In the genomic region with DNA sequence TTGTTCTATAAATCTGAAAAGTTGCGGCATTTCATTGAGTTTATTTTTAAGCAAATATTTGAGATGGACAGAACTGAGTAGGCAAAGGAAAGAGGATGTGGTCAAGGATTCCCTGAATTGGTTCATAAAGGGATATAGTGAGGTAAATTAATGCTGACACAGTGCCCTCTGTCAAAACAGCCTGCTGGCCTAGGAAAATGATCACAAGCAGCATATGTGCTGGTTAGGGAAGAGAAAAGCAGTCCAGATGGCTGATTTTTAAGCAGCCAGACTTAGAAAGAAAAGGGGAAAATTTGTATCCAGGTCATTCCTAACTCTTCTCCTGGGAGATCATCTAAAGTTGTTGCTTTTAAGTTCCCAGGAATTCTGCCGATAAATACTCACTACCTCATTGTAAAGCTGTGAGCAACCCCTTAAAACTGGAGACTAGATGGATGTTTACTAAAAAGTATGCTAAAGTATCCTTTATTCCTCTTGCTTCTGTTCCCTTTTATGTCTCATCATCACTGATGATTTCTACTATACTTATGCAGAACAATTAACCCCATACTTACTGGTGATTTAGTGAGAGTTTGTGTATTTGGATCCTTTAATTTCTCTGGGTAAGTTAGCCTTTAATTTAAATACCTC, we compare ENCODE assay signal across 12 cellular contexts. TPM values are rescaled to one million over a fixed set of nuclear protein-coding genes. Genes with fewer than 3 reads are reported as not detected.
DNase-seq lines count a peak whose midpoint lies in the region; ATAC-seq and TF ChIP-seq lines count a peak whose summit lies in the region.
"Had no signal": no experiment of that assay in that cellular context is flagged by ENCODE, and none has a peak within 500 bp of the region (broad histone marks: within the 10 kb centered on the region; RNA-seq: fewer than 3 reads in every experiment).

No MANE protein-coding gene starts in this region.

- CTCF ChIA-PET in PC-9 (lab: Charles Lee) = no interaction called here

- no peaks in the 10 kb centered on the region for H3K79me2 ChIP-seq in GM23248 (ENCODE audit: insufficient read depth)
- H3K79me2 ChIP-seq in PC-9 (ENCODE audit: low read depth) = no peaks in the 10 kb centered on the region

- POLR2A ChIA-PET in PC-9 (lab: Charles Lee; ENCODE audit: unreplicated experiment) = interaction anchor here (0.6 kb wide), 1 partner anchor 1129 kb away, joined by 8 read pairs; no protein-coding TSS in a partner anchor

- DNase-seq in GM23248 = peak; percentile 22
- no peak for DNase-seq in PC-9
- DNase-seq in fibroblast of gingiva (ENCODE audit: low read depth) = peak; percentile 67
- DNase-seq in pons (ENCODE audit: low spot score) = peak; percentile 82
- DNase-seq in stimulated activated CD8-positive, alpha-beta memory T cell treated with anti-CD3 and anti-CD28 coated beads, Interleukin-4, amount 100 ng/mL, for 48 hours = no peak
- DNase-seq in ACHN = no peak
- DNase-seq: activated B cell treated with CpG ODN at 0.5 μM for 24 hours; activated T-cell treated with anti-CD3 and anti-CD28 coated beads, Interleukin-2, amount 50 U/mL, for 1 hour had no signal

- H3K4me2 ChIP-seq in GM23248 (ENCODE audit: unreplicated experiment) (peak overlapping the region; percentile 35), PC-9 (no peak overlapping the region)

- WGBS in GM23248 (ENCODE audit: low coverage in 1 of 2, low lambda C conversion rate in 2 of 2, missing lambda C conversion rate in 2 of 2), 2 experiments = 64 to 71% methylated on average over 2 of the region's 2 CpGs

- no peaks in the 10 kb centered on the region for H3K27me3 ChIP-seq in GM23248 (replicated peaks; ENCODE audit: insufficient read depth)
- no peaks in the 10 kb centered on the region for H3K27me3 ChIP-seq in PC-9 (ENCODE audit: insufficient read depth, low read depth)

- H3K4me3 ChIP-seq in GM23248 = no peak overlapping the region
- no peak overlapping the region for H3K4me3 ChIP-seq in PC-9
- H3K4me3 ChIP-seq: skin epidermis had no signal

- in situ Hi-C loops in GM23248 (cut with MboI) = no loop called here
- in situ Hi-C loops in ACHN (cut with HindIII; ENCODE audit: low pct_ligation_motif_present, low pct_unique_long_range_greater_than_20kb, low sequenced_read_pairs) = no loop called here

- TF ChIP-seq CTCF in PC-9 (conservative IDR thresholded peaks at IDR 0.05) = no peak

- H3F3A ChIP-seq in GM23248 (ENCODE audit: insufficient read depth) (no peaks in the 10 kb centered on the region), PC-9 (ENCODE audit: insufficient read depth, low read depth) (no peaks in the 10 kb centered on the region)

- peak overlapping the region; percentile 34; the same call in 1 of the 2 replicates for H3K9ac ChIP-seq in GM23248

- H3K4me1 ChIP-seq in GM23248 (ENCODE audit: insufficient read depth) (peaks cover 15% of the 10 kb centered on the region), PC-9 (replicated peaks; ENCODE audit: insufficient read depth) (no peaks in the 10 kb centered on the region)

- H3K9me2 ChIP-seq in GM23248 (ENCODE audit: insufficient read depth) (no peaks in the 10 kb centered on the region), PC-9 (ENCODE audit: insufficient read depth) (no peaks in the 10 kb centered on the region)

- ATAC-seq in HG02571 (IDR thresholded peaks at IDR 0.05; ENCODE audit: unreplicated experiment) (no peak), GM19452 (IDR thresholded peaks at IDR 0.05; ENCODE audit: unreplicated experiment) (no peak)

- H3K36me3 ChIP-seq in GM23248 (ENCODE audit: low read depth) = no peaks in the 10 kb centered on the region
- no peaks in the 10 kb centered on the region for H3K36me3 ChIP-seq in PC-9 (ENCODE audit: low read depth)

- H3K27ac ChIP-seq in GM23248 = peak overlapping the region; percentile 25
- no peak overlapping the region for H3K27ac ChIP-seq in PC-9
- H3K27ac ChIP-seq: C4-2B had no signal

- H3K9me3 ChIP-seq in GM23248 (ENCODE audit: low read depth) (no peaks in the 10 kb centered on the region), PC-9 (ENCODE audit: insufficient read depth, low read depth) (no peaks in the 10 kb centered on the region)

- peak overlapping the region; percentile 34 for H2AFZ ChIP-seq in GM23248
- H2AFZ ChIP-seq in PC-9 = 0 out of 2 replicates have a peak overlapping the region, but pooled peaks have one; percentile 1

- H4K20me1 ChIP-seq in GM23248 (ENCODE audit: insufficient read depth) = no peaks in the 10 kb centered on the region
- H4K20me1 ChIP-seq in PC-9 (ENCODE audit: insufficient read depth) = no peaks in the 10 kb centered on the region

- BruUV-seq in PC-9 (replicated peaks; lab: Mats Ljungman, UMichigan) = no TSS peak

- intact Hi-C loops in PC-9 (cut with micrococcal nuclease; ENCODE audit: unreplicated experiment) = no loop called here

RNA-seq across cellular contexts. Expression of a gene that starts 46.4 kb away (rescaled TPM):
- total RNA-seq in GM23248 (2014; rRNA removed; shearing (Covaris generic)) = 72.0 and 74.3 TPM in 2 replicates
- 76.1 and 92.4 TPM in 2 replicates for polyA plus RNA-seq in GM23248 (2016; fragmentation: Nextera tagmentation; extraction: Ambion mirVana)
- total RNA-seq in PC-9 (2021) = 57.9 and 85.4 TPM in 2 replicates

Comparison
In these comparisons a context has a peak if more than half of its experiments do, and no peak if none do; other contexts are left out.
1. DNase-seq: peak in GM23248 (single experiment), fibroblast of gingiva (single experiment) and pons (single experiment); none in PC-9 (0 of 2), stimulated activated CD8-positive, alpha-beta memory T cell treated with anti-CD3 and anti-CD28 coated beads, Interleukin-4, amount 100 ng/mL, for 48 hours (single experiment) and ACHN (single experiment).